ENCODE assay signal across 8 cellular contexts in the genomic region with DNA sequence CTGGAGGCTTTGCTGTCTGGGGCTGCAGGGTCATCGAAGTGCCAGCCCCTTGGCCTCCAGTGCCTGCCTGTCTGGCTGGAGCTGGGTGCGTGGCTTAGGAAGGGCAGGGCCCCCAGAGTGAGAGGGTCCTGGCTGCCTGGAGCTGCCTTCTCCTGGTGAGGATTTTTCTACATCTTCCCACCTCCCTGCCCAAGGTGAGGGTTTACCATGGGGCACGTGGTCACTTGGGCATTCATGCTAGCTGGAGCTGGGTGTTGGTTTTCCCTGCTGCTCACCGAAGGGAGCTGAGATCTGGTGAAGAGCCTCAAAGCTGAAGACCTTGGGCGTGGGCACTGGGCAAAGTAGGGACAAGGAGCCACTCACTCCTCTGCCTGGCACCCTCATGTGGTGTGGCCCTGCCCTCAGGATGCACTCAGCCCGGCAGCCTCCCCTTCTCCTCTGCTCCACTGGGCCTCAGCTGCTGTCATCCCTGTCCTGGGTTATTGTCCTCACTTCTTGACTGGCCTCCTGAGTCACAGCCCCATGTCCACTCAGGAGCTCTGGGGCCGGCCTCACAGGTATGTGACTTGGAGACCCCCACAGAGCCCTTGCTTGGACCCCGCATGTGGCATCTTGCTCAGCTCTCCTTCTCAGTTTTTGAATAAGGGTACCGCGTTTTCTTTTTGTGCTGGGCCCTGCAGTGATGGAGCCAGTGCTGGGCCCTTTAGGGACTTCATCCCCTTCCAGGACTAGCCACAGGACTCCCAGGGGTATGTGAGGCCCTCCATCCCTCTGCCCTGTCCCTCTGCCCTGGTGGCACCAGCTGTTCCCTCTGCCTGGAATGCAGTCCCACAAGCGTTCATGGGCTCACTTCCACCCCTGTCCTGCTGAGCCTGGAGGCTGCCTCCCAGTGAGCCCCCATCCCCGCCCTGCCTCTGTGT. TPM values are rescaled to one million over a fixed set of nuclear protein-coding genes. Genes with fewer than 3 reads are reported as not detected.
A peak's percentile ranks its signal among the peaks of the same experiment; 100 is the strongest.
DNase-seq lines count a peak whose midpoint lies in the region; ATAC-seq, FAIRE-seq and TF ChIP-seq lines count a peak whose summit lies in the region.

No MANE protein-coding gene starts in this region.

- H3K4me3 ChIP-seq in HUES6 (ENCODE audit: low read depth, low read length) (peak overlapping the region; percentile 91), small intestine (ENCODE audit: low read depth in 1 of 2, low read length in 2 of 2) (peak overlapping the region; percentile 61 to 85)

- H3K27me3 ChIP-seq in HUES6 (ENCODE audit: control insufficient read depth, insufficient read depth, low read length), result peaks cover 30% of the 10 kb centered on the region
- H3K27me3 ChIP-seq in small intestine (ENCODE audit: control insufficient read depth in 2 of 2, insufficient read depth in 2 of 2, low read length in 2 of 2), result no peaks in the 10 kb centered on the region

- 66 to 83% (median 69%) methylated on average over 12 of the region's 12 CpGs for WGBS in small intestine, 3 donors

- H3K9me3 ChIP-seq in HUES6 (ENCODE audit: control insufficient read depth, insufficient read depth, low read depth, low read length) (no peaks in the 10 kb centered on the region), small intestine (ENCODE audit: control insufficient read depth, low read depth) (no peaks in the 10 kb centered on the region)

- H3K4me1 Mint-ChIP-seq in activated naive CD8-positive, alpha-beta T cell treated with anti-CD3 and anti-CD28 coated beads, Interleukin-2, amount 50 U/mL, for 24 hours, result peaks cover 4% of the 10 kb centered on the region
- H3K4me1 Mint-ChIP-seq in immature natural killer cell, result peaks cover 0 to 8% of the 10 kb centered on the region in 2 donors

- peak overlapping the region; percentile 58 for H3K4me3 Mint-ChIP-seq in activated naive CD8-positive, alpha-beta T cell treated with anti-CD3 and anti-CD28 coated beads, Interleukin-2, amount 50 U/mL, for 24 hours
- peak overlapping the region in 4 of 5 donors; percentile 38 to 66 (median 56) for H3K4me3 Mint-ChIP-seq in immature natural killer cell

- no peak for FAIRE-seq in small intestine (lab: Jason Lieb, UNC)

- peak overlapping the region; percentile 45 for H3K9ac ChIP-seq in HUES6 (ENCODE audit: low read length)

- peaks cover 5% of the 10 kb centered on the region; the same call in 1 of the 2 replicates for H3K36me3 ChIP-seq in HUES6 (ENCODE audit: control insufficient read depth, insufficient read depth, low read length)
- H3K36me3 ChIP-seq in small intestine (ENCODE audit: control insufficient read depth in 2 of 2, insufficient read depth in 2 of 2, low read length in 2 of 2), result peaks cover 0 to 3% of the 10 kb centered on the region in 2 donors

- no peak for ATAC-seq in activated naive CD8-positive, alpha-beta T cell treated with anti-CD3 and anti-CD28 coated beads, Interleukin-2, amount 50 U/mL, for 24 hours
- no peak for ATAC-seq in HG03457 (IDR thresholded peaks at IDR 0.05; ENCODE audit: unreplicated experiment)

- H3K27me3 Mint-ChIP-seq in activated naive CD8-positive, alpha-beta T cell treated with anti-CD3 and anti-CD28 coated beads, Interleukin-2, amount 50 U/mL, for 24 hours, result peaks cover 20% of the 10 kb centered on the region
- H3K27me3 Mint-ChIP-seq in immature natural killer cell (ENCODE audit: low read depth in 3 of 3), result peaks cover 7 to 16% (median 9%) of the 10 kb centered on the region in 3 donors

- no peaks in the 10 kb centered on the region for H3K36me3 Mint-ChIP-seq in activated naive CD8-positive, alpha-beta T cell treated with anti-CD3 and anti-CD28 coated beads, Interleukin-2, amount 50 U/mL, for 24 hours (ENCODE audit: low read depth)
- no peaks in the 10 kb centered on the region for H3K36me3 Mint-ChIP-seq in immature natural killer cell

- in situ Hi-C loops in ACHN (cut with HindIII; ENCODE audit: low pct_ligation_motif_present, low pct_unique_long_range_greater_than_20kb, low sequenced_read_pairs), result no loop called here

- H3K27ac ChIP-seq in HUES6 (ENCODE audit: low read depth, low read length), result no peak overlapping the region
- H3K27ac ChIP-seq in small intestine (ENCODE audit: low read depth in 1 of 2, low read length in 1 of 2), result peak overlapping the region; percentile 90 to 91

- no peak overlapping the region for H3K27ac Mint-ChIP-seq in activated naive CD8-positive, alpha-beta T cell treated with anti-CD3 and anti-CD28 coated beads, Interleukin-2, amount 50 U/mL, for 24 hours
- H3K27ac Mint-ChIP-seq in immature natural killer cell, result no peak overlapping the region

- no peak for DNase-seq in activated naive CD8-positive, alpha-beta T cell treated with anti-CD3 and anti-CD28 coated beads, Interleukin-2, amount 50 U/mL, for 24 hours
- DNase-seq in immature natural killer cell (no peak), small intestine (no peak), erythroblast (lab: John Stamatoyannopoulos, UW) (no peak), ACHN (no peak), NCI-H187 (lab: John Stamatoyannopoulos, UW) (no peak)

- no peak for TF ChIP-seq POLR2A in erythroblast (IDR thresholded peaks at IDR 0.05; ENCODE audit: low read length)

- H3K4me1 ChIP-seq in HUES6 (ENCODE audit: control insufficient read depth, insufficient read depth, low read length) (peaks cover 14% of the 10 kb centered on the region), small intestine (ENCODE audit: control insufficient read depth in 2 of 2, insufficient read depth in 1 of 2, low read depth in 1 of 2, low read length in 1 of 2) (peaks cover 2% of the 10 kb centered on the region in 2 donors)

- no peaks in the 10 kb centered on the region for H3K9me3 Mint-ChIP-seq in activated naive CD8-positive, alpha-beta T cell treated with anti-CD3 and anti-CD28 coated beads, Interleukin-2, amount 50 U/mL, for 24 hours
- H3K9me3 Mint-ChIP-seq in immature natural killer cell, result no peaks in the 10 kb centered on the region

RNA-seq across cellular contexts. Expression of a gene that starts 1.6 kb away (rescaled TPM):
- polyA plus RNA-seq in immature natural killer cell (not detected), small intestine (10 to 100 TPM; 24.9 to 33.9 (median 32.7) TPM)

RNA-seq across cellular contexts. Expression of a gene that starts 58.0 kb away (rescaled TPM):
- polyA plus RNA-seq in immature natural killer cell (10 to 100 TPM in 2 of 3 donors, 1 to 10 TPM in 1; 2.3 to 49.3 (median 19.7) TPM), small intestine (1 to 10 TPM in 1 of 3 donors, under 1 TPM in 1, not detected in 1; 0.42 to 1.4 TPM)

Comparison
In these comparisons a context has a peak if more than half of its experiments do, and no peak if none do; other contexts are left out.
1. RNA of a gene that starts 1.6 kb away (polyA plus RNA-seq): 24.9 to 33.9 TPM in small intestine; not detected in immature natural killer cell; every median in the first group is over 10 times any median in the second.